Comparison of ENCODE assay signal across 8 cellular contexts in the genomic region with DNA sequence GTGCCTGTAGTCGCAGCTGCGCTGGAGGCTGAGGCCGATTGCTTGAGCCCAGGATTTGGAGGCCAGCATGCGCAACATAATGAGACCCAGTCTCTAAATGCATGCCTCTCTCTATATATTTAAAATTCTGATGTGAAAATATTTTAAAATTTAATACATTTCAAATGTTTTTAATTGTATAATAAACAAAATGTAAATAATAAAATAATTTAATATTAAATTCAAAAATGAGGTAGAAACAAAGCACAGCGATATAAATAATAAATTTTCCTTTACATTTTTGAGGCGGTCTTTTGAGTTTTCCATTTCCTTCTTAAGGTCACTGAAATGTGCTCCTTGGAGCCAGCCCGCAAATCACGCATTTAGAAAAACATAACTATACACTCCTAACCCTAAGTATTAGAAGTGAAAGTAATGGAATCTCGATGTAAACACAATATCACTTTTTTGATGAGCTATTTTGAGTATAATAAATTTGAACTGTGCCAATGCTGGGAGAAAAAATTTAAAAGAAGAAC. TPM values are rescaled to one million over a fixed set of nuclear protein-coding genes. Genes with fewer than 3 reads are reported as not detected.
A peak's percentile ranks its signal among the peaks of the same experiment; 100 is the strongest.
DNase-seq lines count a peak whose midpoint lies in the region; ATAC-seq lines count a peak whose summit lies in the region.

No MANE protein-coding gene starts in this region.

- ATAC-seq in HG03097 (IDR thresholded peaks at IDR 0.05; ENCODE audit: low FRiP score, unreplicated experiment): peak; percentile 12
- ATAC-seq in memory B cell (ENCODE audit: low read depth): no peak

- H3K36me3 Mint-ChIP-seq in activated CD4-positive, alpha-beta T cell treated with anti-CD3 and anti-CD28 coated beads, Interleukin-2, amount 10 ng/mL, durations not matched to agents 24 days and 14 days (ENCODE audit: low read depth): peaks cover 19% of the 10 kb centered on the region
- peaks cover 29% of the 10 kb centered on the region for H3K36me3 Mint-ChIP-seq in activated naive CD8-positive, alpha-beta T cell treated with anti-CD3 and anti-CD28 coated beads for 36 hours
- no peaks in the 10 kb centered on the region for H3K36me3 Mint-ChIP-seq in memory B cell

- in situ Hi-C loops in KBM-7 (cut with MboI; ENCODE audit: low pct_unique_long_range_greater_than_20kb, low sequenced_read_pairs): no loop called here

- H3K4me3 Mint-ChIP-seq in activated CD4-positive, alpha-beta T cell treated with anti-CD3 and anti-CD28 coated beads, Interleukin-2, amount 10 ng/mL, durations not matched to agents 24 days and 14 days: peak overlapping the region; percentile 99
- peak overlapping the region; percentile 97 for H3K4me3 Mint-ChIP-seq in activated naive CD8-positive, alpha-beta T cell treated with anti-CD3 and anti-CD28 coated beads for 36 hours
- H3K4me3 Mint-ChIP-seq in memory B cell: peak overlapping the region; percentile 91

- H3K4me1 Mint-ChIP-seq in activated CD4-positive, alpha-beta T cell treated with anti-CD3 and anti-CD28 coated beads, Interleukin-2, amount 10 ng/mL, durations not matched to agents 24 days and 14 days: peaks cover 30% of the 10 kb centered on the region
- H3K4me1 Mint-ChIP-seq in activated naive CD8-positive, alpha-beta T cell treated with anti-CD3 and anti-CD28 coated beads for 36 hours: peaks cover 8% of the 10 kb centered on the region
- peaks cover 2% of the 10 kb centered on the region for H3K4me1 Mint-ChIP-seq in memory B cell

- H3K27me3 Mint-ChIP-seq in activated CD4-positive, alpha-beta T cell treated with anti-CD3 and anti-CD28 coated beads, Interleukin-2, amount 10 ng/mL, durations not matched to agents 24 days and 14 days: peaks cover 2% of the 10 kb centered on the region
- peaks cover 13% of the 10 kb centered on the region for H3K27me3 Mint-ChIP-seq in activated naive CD8-positive, alpha-beta T cell treated with anti-CD3 and anti-CD28 coated beads for 36 hours
- H3K27me3 Mint-ChIP-seq in memory B cell: peaks cover 2% of the 10 kb centered on the region

- no peaks in the 10 kb centered on the region for H3K9me3 Mint-ChIP-seq in activated CD4-positive, alpha-beta T cell treated with anti-CD3 and anti-CD28 coated beads, Interleukin-2, amount 10 ng/mL, durations not matched to agents 24 days and 14 days
- H3K9me3 Mint-ChIP-seq in activated naive CD8-positive, alpha-beta T cell treated with anti-CD3 and anti-CD28 coated beads for 36 hours: no peaks in the 10 kb centered on the region
- H3K9me3 Mint-ChIP-seq in memory B cell: no peaks in the 10 kb centered on the region

- no peak for DNase-seq in activated CD4-positive, alpha-beta T cell treated with anti-CD3 and anti-CD28 coated beads, Interleukin-2, amount 10 ng/mL, durations not matched to agents 24 days and 14 days
- DNase-seq in activated CD4-positive, alpha-beta T cell treated with anti-CD3 and anti-CD28 coated beads for 1 hour: no peak
- DNase-seq in activated naive CD8-positive, alpha-beta T cell treated with anti-CD3 and anti-CD28 coated beads for 36 hours: no peak
- DNase-seq in memory B cell (ENCODE audit: low spot score in 2 of 2) (no peak), KBM-7 (no peak), T1000 (lab: John Stamatoyannopoulos, UW) (no peak)
- no peak for DNase-seq in activated effector memory CD4-positive, alpha-beta T cell treated with anti-CD3 and anti-CD28 coated beads, Interleukin-2, amount 50 U/mL, for 16 hours

- intact Hi-C loops in activated CD4-positive, alpha-beta T cell treated with anti-CD3 and anti-CD28 coated beads, Interleukin-2, amount 10 ng/mL, durations not matched to agents 24 days and 14 days (cut with micrococcal nuclease): loop anchor here (1.0 to 10.0 kb wide), 5 partner anchors 45 to 870 kb away; a partner anchor contains a TSS

- H3K27ac Mint-ChIP-seq in activated CD4-positive, alpha-beta T cell treated with anti-CD3 and anti-CD28 coated beads, Interleukin-2, amount 10 ng/mL, durations not matched to agents 24 days and 14 days: peak overlapping the region; percentile 99
- peak overlapping the region; percentile 97 for H3K27ac Mint-ChIP-seq in activated naive CD8-positive, alpha-beta T cell treated with anti-CD3 and anti-CD28 coated beads for 36 hours
- H3K27ac Mint-ChIP-seq in memory B cell: peak overlapping the region; percentile 29

RNA-seq across cellular contexts. Expression of a gene that starts 0.5 kb away (rescaled TPM):
- 101 and 105 TPM in 2 replicates for total RNA-seq in activated CD4-positive, alpha-beta T cell treated with anti-CD3 and anti-CD28 coated beads, Interleukin-2, amount 10 ng/mL, durations not matched to agents 24 days and 14 days
- total RNA-seq in activated naive CD8-positive, alpha-beta T cell treated with anti-CD3 and anti-CD28 coated beads for 36 hours: 10 to 100 TPM; 96.6 to 99.7 TPM

Comparison
In these comparisons a context has a peak if more than half of its experiments do, and no peak if none do; other contexts are left out.
1. H3K27ac Mint-ChIP-seq: peak in every context shown above with its lines; median percentile 99 in activated CD4-positive, alpha-beta T cell treated with anti-CD3 and anti-CD28 coated beads, Interleukin-2, amount 10 ng/mL, durations not matched to agents 24 days and 14 days; 97 in activated naive CD8-positive, alpha-beta T cell treated with anti-CD3 and anti-CD28 coated beads for 36 hours; 29 in memory B cell.